In genomic region chr3:141192345-141192744, GRCh38 we compare ENCODE assay signal across 8 cellular contexts. TPM values are rescaled to one million over a fixed set of nuclear protein-coding genes. Genes with fewer than 3 reads are reported as not detected.
DNase-seq lines count a peak whose midpoint lies in the region; ATAC-seq lines count a peak whose summit lies in the region.

No MANE protein-coding gene starts in this region.

- H3K27me3 Mint-ChIP-seq in effector memory CD8-positive, alpha-beta T cell, result peaks cover 9 to 58% of the 10 kb centered on the region in 2 donors

- peaks cover 0 to 5% of the 10 kb centered on the region in 2 donors for H3K4me1 Mint-ChIP-seq in effector memory CD8-positive, alpha-beta T cell (ENCODE audit: low read depth in 2 of 2)

- no peaks in the 10 kb centered on the region for H3K36me3 Mint-ChIP-seq in effector memory CD8-positive, alpha-beta T cell (ENCODE audit: insufficient read depth)

- H3K27ac Mint-ChIP-seq in effector memory CD8-positive, alpha-beta T cell, result no peak overlapping the region

- no peaks in the 10 kb centered on the region for H3K9me3 Mint-ChIP-seq in effector memory CD8-positive, alpha-beta T cell

- DNase-seq in DMS114 treated with DMSO at 0.1 percent for 48 hours (lab: John Stamatoyannopoulos, UW; ENCODE audit: unreplicated experiment), result peak; percentile 90
- DNase-seq in HUDEP-2 (lab: John Stamatoyannopoulos, UW; ENCODE audit: unreplicated experiment in 76 of 76), result peak; percentile 11 to 96 (median 84)
- DNase-seq in NOMO-1 (lab: John Stamatoyannopoulos, UW; ENCODE audit: unreplicated experiment in 2 of 2), result peak; percentile 84 to 94
- peak; percentile 87 to 95 for DNase-seq in activated CD8-positive, alpha-beta memory T cell treated with anti-CD3 and anti-CD28 coated beads for 1 hour (ENCODE audit: extremely low read depth in 1 of 2, low read depth in 1 of 2)
- DNase-seq in effector memory CD8-positive, alpha-beta T cell, result peak; percentile 97 to 100 (median 98)
- peak; percentile 96 for DNase-seq in mesenteric fat pad (ENCODE audit: low spot score)
- DNase-seq in stimulated activated CD8-positive, alpha-beta memory T cell treated with anti-CD3 and anti-CD28 coated beads, Interleukin-4, amount 100 ng/mL, for 1 hour (ENCODE audit: low read depth in 2 of 2, low spot score in 1 of 2), result peak; percentile 97 to 98

- peak; percentile 98 for ATAC-seq in GM21528 (IDR thresholded peaks at IDR 0.05; ENCODE audit: low FRiP score, unreplicated experiment)
- peak; percentile 100 for ATAC-seq in effector memory CD8-positive, alpha-beta T cell (replicated peaks)

- no peak overlapping the region for H3K4me3 Mint-ChIP-seq in effector memory CD8-positive, alpha-beta T cell

RNA-seq across cellular contexts. Expression of gene PXYLP1, which starts 39.3 kb away (rescaled TPM):
- total RNA-seq in mesenteric fat pad, result 7.1 TPM

Comparison
In these comparisons a context has a peak if more than half of its experiments do, and no peak if none do; other contexts are left out.
1. Peak in every context shown above with its lines: DNase-seq and ATAC-seq.